ENCODE assay signal across 15 cellular contexts in genomic region chr9:129343119-129343696, GRCh38.
DNase-seq lines count a peak whose midpoint lies in the region; ATAC-seq and TF ChIP-seq lines count a peak whose summit lies in the region.
"Had no signal": no experiment of that assay in that cellular context is flagged by ENCODE, and none has a peak within 500 bp of the region (broad histone marks: within the 10 kb centered on the region; RNA-seq: fewer than 3 reads in every experiment).

No MANE protein-coding gene starts in this region.

- peak overlapping the region; percentile 63 for H3K27ac Mint-ChIP-seq in activated CD8-positive, alpha-beta T cell treated with anti-CD3 and anti-CD28 coated beads, Interleukin-2, amount 10 ng/mL, durations not matched to agents 7 days and 5 days
- H3K27ac Mint-ChIP-seq: activated naive CD4-positive, alpha-beta T cell treated with anti-CD3 and anti-CD28 coated beads, Interleukin-2, amount 10 ng/mL, durations not matched to agents 7 days and 5 days; T-helper 17 cell had no signal

- H3K79me2 ChIP-seq in HCT116 (ENCODE audit: insufficient read depth, low read length) (no peaks in the 10 kb centered on the region), hepatocyte (no peaks in the 10 kb centered on the region)

- H3K4me2 ChIP-seq in HCT116 (ENCODE audit: low read length) (peak overlapping the region; percentile 61), hepatocyte (no peak overlapping the region)

- no peaks in the 10 kb centered on the region for H3K9me2 ChIP-seq in HCT116 (ENCODE audit: insufficient read depth)
- H3K9me2 ChIP-seq in hepatocyte (replicated peaks; ENCODE audit: insufficient read depth): no peaks in the 10 kb centered on the region

- TF ChIP-seq POLR2A in HCT116 (IDR thresholded peaks at IDR 0.05; ENCODE audit: borderline replicate concordance, extremely low read depth, insufficient read depth, insufficient read length) (no peak), sigmoid colon (IDR thresholded peaks at IDR 0.05) (no peak)

- H3K4me3 ChIP-seq in HCT116 (replicated peaks in 1 of 2; ENCODE audit: low read depth in 1 of 2, low read length in 2 of 2) (no peak overlapping the region), hepatocyte (no peak overlapping the region), sigmoid colon (no peak overlapping the region)
- H3K4me3 ChIP-seq: MG63 had no signal

- H2AFZ ChIP-seq in HCT116 (ENCODE audit: low read depth, low read length, poor library complexity, severe bottlenecking) (no peak overlapping the region), hepatocyte (no peak overlapping the region)

- DNase-seq in HCT116 (ENCODE audit: low read depth, low spot score): no peak
- no peak for DNase-seq in activated CD8-positive, alpha-beta T cell treated with anti-CD3 and anti-CD28 coated beads, Interleukin-2, amount 10 ng/mL, durations not matched to agents 7 days and 5 days
- no peak for DNase-seq in hepatocyte (ENCODE audit: low spot score)
- no peak for DNase-seq in sigmoid colon
- no peak for DNase-seq in NCI-H526 (lab: John Stamatoyannopoulos, UW)
- no peak for DNase-seq in NCI-H446 (lab: John Stamatoyannopoulos, UW)
- no peak for DNase-seq in COR-L47 (lab: John Stamatoyannopoulos, UW)
- DNase-seq: activated CD4-positive, alpha-beta T cell treated with anti-CD3 and anti-CD28 coated beads for 1 hour; activated CD8-positive, alpha-beta memory T cell treated with anti-CD3 and anti-CD28 coated beads, Interleukin-2, amount 50 U/mL, for 48 hours; MG63; NCI-H2029 treated with DMSO at 0.1 percent for 48 hours; NCI-H774; T-helper 17 cell had no signal

- BruUV-seq in HCT116 (replicated peaks; lab: Mats Ljungman, UMichigan): no TSS peak

- H3K27me3 ChIP-seq in HCT116 (ENCODE audit: insufficient read depth, low read length): no peaks in the 10 kb centered on the region
- H3K27me3 ChIP-seq in hepatocyte: no peaks in the 10 kb centered on the region
- no peaks in the 10 kb centered on the region for H3K27me3 ChIP-seq in sigmoid colon
- H3K27me3 ChIP-seq: MG63 had no signal

- CTCF ChIA-PET in HCT116 (lab: Charles Lee): no interaction called here
- CTCF ChIA-PET in activated CD8-positive, alpha-beta T cell treated with anti-CD3 and anti-CD28 coated beads, Interleukin-2, amount 10 ng/mL, durations not matched to agents 7 days and 5 days (lab: Charles Lee): interaction anchor here (1.2 to 1.4 kb wide), 2 partner anchors 200 to 211 kb away, joined by 3 to 5 read pairs; no protein-coding TSS in a partner anchor

- no peak for ATAC-seq in HCT116
- ATAC-seq in activated CD8-positive, alpha-beta T cell treated with anti-CD3 and anti-CD28 coated beads, Interleukin-2, amount 10 ng/mL, durations not matched to agents 7 days and 5 days: no peak
- ATAC-seq in HG02588 (IDR thresholded peaks at IDR 0.05; ENCODE audit: unreplicated experiment): no peak

- no peaks in the 10 kb centered on the region for H3K27me3 Mint-ChIP-seq in activated CD8-positive, alpha-beta T cell treated with anti-CD3 and anti-CD28 coated beads, Interleukin-2, amount 10 ng/mL, durations not matched to agents 7 days and 5 days (ENCODE audit: low read depth)
- H3K27me3 Mint-ChIP-seq: T-helper 17 cell had no signal

- POLR2A ChIA-PET in HCT116 (lab: Charles Lee): interaction anchor here (0.6 to 2.4 kb wide), 6 partner anchors 8 to 226 kb away, joined by 3 to 10 read pairs (median 4); partner anchors contain the start of gene IER5L
- POLR2A ChIA-PET in activated CD8-positive, alpha-beta T cell treated with anti-CD3 and anti-CD28 coated beads, Interleukin-2, amount 10 ng/mL, durations not matched to agents 7 days and 5 days (lab: Charles Lee): interaction anchor here (0.6 kb wide), 2 partner anchors 14 to 235 kb away, joined by 3 read pairs; no protein-coding TSS in a partner anchor

- H3K9ac ChIP-seq in HCT116 (ENCODE audit: low read length): peak overlapping the region; percentile 40; the same call in 1 of the 2 replicates

- H3K36me3 Mint-ChIP-seq in activated CD8-positive, alpha-beta T cell treated with anti-CD3 and anti-CD28 coated beads, Interleukin-2, amount 10 ng/mL, durations not matched to agents 7 days and 5 days (ENCODE audit: low read depth): no peaks in the 10 kb centered on the region
- H3K36me3 Mint-ChIP-seq: activated naive CD4-positive, alpha-beta T cell treated with anti-CD3 and anti-CD28 coated beads, Interleukin-2, amount 10 ng/mL, durations not matched to agents 7 days and 5 days had no signal

- peaks cover 13% of the 10 kb centered on the region for H3K4me1 Mint-ChIP-seq in activated CD8-positive, alpha-beta T cell treated with anti-CD3 and anti-CD28 coated beads, Interleukin-2, amount 10 ng/mL, durations not matched to agents 7 days and 5 days (ENCODE audit: low read depth)

- TF ChIP-seq RAD21 in HCT116 (IDR thresholded peaks at IDR 0.05; ENCODE audit: low read depth): no peak

- H3K36me3 ChIP-seq in HCT116 (ENCODE audit: control insufficient read depth in 1 of 2, insufficient read depth in 2 of 2, low read length in 2 of 2) (no peaks in the 10 kb centered on the region), hepatocyte (replicated peaks; ENCODE audit: insufficient read depth, low read depth) (no peaks in the 10 kb centered on the region), sigmoid colon (no peaks in the 10 kb centered on the region)
- H3K36me3 ChIP-seq: MG63 had no signal

- TF ChIP-seq EP300 in sigmoid colon (IDR thresholded peaks at IDR 0.05): no peak

- intact Hi-C loops in HCT116 (cut with micrococcal nuclease) (loop anchor here (5.0 kb wide), 1 partner anchor 64 kb away; no protein-coding TSS in a partner anchor), sigmoid colon (cut with DNase I) (no loop called here)

- H3K27ac ChIP-seq in HCT116 (ENCODE audit: low read depth, low read length) (peak overlapping the region; percentile 62), hepatocyte (peak overlapping the region; percentile 78), sigmoid colon (peak overlapping the region; percentile 41 to 61 (median 49))

- H4K20me1 ChIP-seq in HCT116 (ENCODE audit: insufficient read depth): no peaks in the 10 kb centered on the region
- H4K20me1 ChIP-seq in hepatocyte (ENCODE audit: insufficient read depth, poor library complexity, severe bottlenecking): no peaks in the 10 kb centered on the region

- H3K4me1 ChIP-seq in HCT116 (ENCODE audit: control insufficient read depth in 1 of 2, insufficient read depth in 2 of 2, low read length in 2 of 2) (peaks cover 22 to 42% of the 10 kb centered on the region in 2 experiments), hepatocyte (ENCODE audit: insufficient read depth) (peaks cover 16% of the 10 kb centered on the region), sigmoid colon (peaks cover 0 to 4% (median 0%) of the 10 kb centered on the region in 4 donors)

- H3K9me3 Mint-ChIP-seq in activated CD8-positive, alpha-beta T cell treated with anti-CD3 and anti-CD28 coated beads, Interleukin-2, amount 10 ng/mL, durations not matched to agents 7 days and 5 days (ENCODE audit: insufficient read depth): no peaks in the 10 kb centered on the region
- H3K9me3 Mint-ChIP-seq: activated naive CD4-positive, alpha-beta T cell treated with anti-CD3 and anti-CD28 coated beads, Interleukin-2, amount 10 ng/mL, durations not matched to agents 7 days and 5 days had no signal

- RAD21 ChIA-PET in HCT116 (lab: Charles Lee; ENCODE audit: low non-redundant PET in 1 of 2, low total read pairs in 2 of 2, uncharacterized antibody in 2 of 2, unreplicated experiment in 2 of 2): interaction anchor here in 1 of 2 experiments (1.0 kb wide), 1 partner anchor 8 kb away, joined by 3 read pairs; no protein-coding TSS in a partner anchor

- H3K9me3 ChIP-seq in HCT116 (ENCODE audit: control insufficient read depth in 1 of 2, insufficient read depth in 1 of 2, low read depth in 1 of 2, low read length in 2 of 2) (no peaks in the 10 kb centered on the region), hepatocyte (ENCODE audit: low read depth) (no peaks in the 10 kb centered on the region), sigmoid colon (no peaks in the 10 kb centered on the region)
- H3K9me3 ChIP-seq: MG63 had no signal

- 97% methylated on average over 10 of the region's 10 CpGs for WGBS in hepatocyte (ENCODE audit: low lambda C conversion rate, missing lambda C conversion rate)
- 92 to 93% methylated on average over 10 of the region's 10 CpGs for WGBS in sigmoid colon, 2 donors

- no peak for TF ChIP-seq CTCF in HCT116 (IDR thresholded peaks at IDR 0.05 in 2 of 3, conservative IDR thresholded peaks at IDR 0.05 in 1 of 3; ENCODE audit: borderline replicate concordance in 1 of 3, insufficient read depth in 1 of 3, low read depth in 2 of 3, low read length in 2 of 3)
- TF ChIP-seq CTCF in hepatocyte (IDR thresholded peaks at IDR 0.05; ENCODE audit: poor library complexity): no peak
- TF ChIP-seq CTCF in sigmoid colon (IDR thresholded peaks at IDR 0.05): no peak

- H3K4me3 Mint-ChIP-seq in activated CD8-positive, alpha-beta T cell treated with anti-CD3 and anti-CD28 coated beads, Interleukin-2, amount 10 ng/mL, durations not matched to agents 7 days and 5 days: no peak overlapping the region
- H3K4me3 Mint-ChIP-seq: activated naive CD4-positive, alpha-beta T cell treated with anti-CD3 and anti-CD28 coated beads, Interleukin-2, amount 10 ng/mL, durations not matched to agents 7 days and 5 days; T-helper 17 cell had no signal

TF ChIP-seq in HCT116, 20 proteins besides CTCF, POLR2A, EP300 and RAD21:
- TF ChIP-seq SIN3A (IDR thresholded peaks at IDR 0.05; ENCODE audit: low read depth) (no peak), SRF (IDR thresholded peaks at IDR 0.05; ENCODE audit: low read depth) (no peak)
TF ChIP-seq in HCT116: peak in this region for 0.
